ENCODE assay signal across 31 cellular contexts in genomic region chr12:8483081-8483479, GRCh38. TPM values are rescaled to one million over a fixed set of nuclear protein-coding genes. Genes with fewer than 3 reads are reported as not detected.
DNase-seq lines count a peak whose midpoint lies in the region; ATAC-seq and TF ChIP-seq lines count a peak whose summit lies in the region.
"Had no signal": no experiment of that assay in that cellular context is flagged by ENCODE, and none has a peak within 500 bp of the region (broad histone marks: within the 10 kb centered on the region; RNA-seq: fewer than 3 reads in every experiment).

No MANE protein-coding gene starts in this region.

- ATAC-seq in activated CD4-positive, alpha-beta T cell treated with anti-CD3 and anti-CD28 coated beads for 36 hours = peak; percentile 85
- ATAC-seq in natural killer cell treated with Interleukin-12 subunit alpha and Interleukin-12 subunit beta and Interleukin-15 and Interleukin-18, amount 100 ng/mL, for 72 hours = peak; percentile 64 to 71
- ATAC-seq in natural killer cell (no peak), esophagus mucosa (peak; percentile 26), GM18520 (IDR thresholded peaks at IDR 0.05; ENCODE audit: unreplicated experiment) (no peak)
- ATAC-seq: body of pancreas, heart left ventricle, left lung, Panc1 had no signal

- peak; percentile 26 for DNase-seq in activated CD4-positive, alpha-beta T cell treated with anti-CD3 and anti-CD28 coated beads for 36 hours
- no peak for DNase-seq in activated CD4-positive, alpha-beta T cell treated with anti-CD3 and anti-CD28 coated beads, Interleukin-2, amount 10 ng/mL, durations not matched to agents 24 days and 14 days
- DNase-seq in natural killer cell treated with Interleukin-12 subunit alpha and Interleukin-12 subunit beta and Interleukin-15 and Interleukin-18, amount 100 ng/mL, for 72 hours (ENCODE audit: low spot score) = no peak
- DNase-seq in natural killer cell (no peak), GM10248 (ENCODE audit: extremely low spot score) (no peak), amygdala (lab: John Stamatoyannopoulos, UW) (no peak)
- DNase-seq: 8988T; activated CD8-positive, alpha-beta memory T cell treated with anti-CD3 and anti-CD28 coated beads, Interleukin-2, amount 50 U/mL, for 48 hours; body of pancreas; C1 segment of cervical spinal cord; Calu3; dermis blood vessel endothelial cell; esophagus squamous epithelium; foreskin melanocyte; islet precursor cell; left lung; NCI-H1048; NCI-H1694; NCI-H446 treated with DMSO at 0.1 percent for 48 hours; NCI-H774; SHP77 treated with DMSO at 0.1 percent for 48 hours; tibial artery had no signal

- H3K9me3 Mint-ChIP-seq in activated CD4-positive, alpha-beta T cell treated with anti-CD3 and anti-CD28 coated beads for 36 hours (ENCODE audit: low read depth) = no peaks in the 10 kb centered on the region
- H3K9me3 Mint-ChIP-seq in activated CD4-positive, alpha-beta T cell treated with anti-CD3 and anti-CD28 coated beads, Interleukin-2, amount 10 ng/mL, durations not matched to agents 24 days and 14 days = peaks cover 7% of the 10 kb centered on the region
- H3K9me3 Mint-ChIP-seq in natural killer cell treated with Interleukin-12 subunit alpha and Interleukin-12 subunit beta and Interleukin-15 and Interleukin-18, amount 100 ng/mL, for 72 hours = no peaks in the 10 kb centered on the region
- no peaks in the 10 kb centered on the region for H3K9me3 Mint-ChIP-seq in natural killer cell
- H3K9me3 Mint-ChIP-seq: activated T-helper 2 cell treated with anti-CD3 and anti-CD28 coated beads, Interferon-gamma antibody, Interleukin-2, Interleukin-4, amounts not matched to agents 10 μg/mL and 5 μg/mL and 100 μg/mL, durations not matched to agents 14 hours and 24 hours and 36 hours had no signal

- no peak overlapping the region for H3K4me3 Mint-ChIP-seq in activated CD4-positive, alpha-beta T cell treated with anti-CD3 and anti-CD28 coated beads for 36 hours
- H3K4me3 Mint-ChIP-seq in activated CD4-positive, alpha-beta T cell treated with anti-CD3 and anti-CD28 coated beads, Interleukin-2, amount 10 ng/mL, durations not matched to agents 24 days and 14 days = no peak overlapping the region
- H3K4me3 Mint-ChIP-seq in natural killer cell treated with Interleukin-12 subunit alpha and Interleukin-12 subunit beta and Interleukin-15 and Interleukin-18, amount 100 ng/mL, for 72 hours = no peak overlapping the region
- no peak overlapping the region for H3K4me3 Mint-ChIP-seq in natural killer cell
- H3K4me3 Mint-ChIP-seq: memory B cell; stimulated activated naive CD8-positive, alpha-beta T cell treated with anti-CD3 and anti-CD28 coated beads, Interleukin-15, Interleukin-2, amounts not matched to agents 100 ng/mL and 50 ng/mL, for 24 hours had no signal

- POLR2A ChIA-PET in activated CD4-positive, alpha-beta T cell treated with anti-CD3 and anti-CD28 coated beads for 36 hours (lab: Charles Lee) = no interaction called here
- POLR2A ChIA-PET in GM10248 (lab: Yijun Ruan, JAX) = no interaction called here

- peaks cover 7% of the 10 kb centered on the region for H3K27me3 Mint-ChIP-seq in activated CD4-positive, alpha-beta T cell treated with anti-CD3 and anti-CD28 coated beads for 36 hours
- H3K27me3 Mint-ChIP-seq in activated CD4-positive, alpha-beta T cell treated with anti-CD3 and anti-CD28 coated beads, Interleukin-2, amount 10 ng/mL, durations not matched to agents 24 days and 14 days = peaks cover 20% of the 10 kb centered on the region
- peaks cover 24 to 42% of the 10 kb centered on the region in 2 donors for H3K27me3 Mint-ChIP-seq in natural killer cell treated with Interleukin-12 subunit alpha and Interleukin-12 subunit beta and Interleukin-15 and Interleukin-18, amount 100 ng/mL, for 72 hours
- H3K27me3 Mint-ChIP-seq in natural killer cell (ENCODE audit: low read depth in 2 of 2) = peaks cover 22 to 49% of the 10 kb centered on the region in 2 donors

- no peaks in the 10 kb centered on the region for H3K36me3 Mint-ChIP-seq in activated CD4-positive, alpha-beta T cell treated with anti-CD3 and anti-CD28 coated beads for 36 hours (ENCODE audit: low read depth)
- no peaks in the 10 kb centered on the region for H3K36me3 Mint-ChIP-seq in activated CD4-positive, alpha-beta T cell treated with anti-CD3 and anti-CD28 coated beads, Interleukin-2, amount 10 ng/mL, durations not matched to agents 24 days and 14 days (ENCODE audit: low read depth)
- H3K36me3 Mint-ChIP-seq in natural killer cell treated with Interleukin-12 subunit alpha and Interleukin-12 subunit beta and Interleukin-15 and Interleukin-18, amount 100 ng/mL, for 72 hours = no peaks in the 10 kb centered on the region
- H3K36me3 Mint-ChIP-seq in natural killer cell = no peaks in the 10 kb centered on the region

- TF ChIP-seq CTCF in natural killer cell (IDR thresholded peaks at IDR 0.05) (no peak), GM10248 (IDR thresholded peaks at IDR 0.05; ENCODE audit: control extremely low read depth, extremely low read depth, low read depth, missing control alignments) (no peak)

- no peak overlapping the region for H3K27ac Mint-ChIP-seq in activated CD4-positive, alpha-beta T cell treated with anti-CD3 and anti-CD28 coated beads for 36 hours
- no peak overlapping the region for H3K27ac Mint-ChIP-seq in activated CD4-positive, alpha-beta T cell treated with anti-CD3 and anti-CD28 coated beads, Interleukin-2, amount 10 ng/mL, durations not matched to agents 24 days and 14 days
- H3K27ac Mint-ChIP-seq in natural killer cell treated with Interleukin-12 subunit alpha and Interleukin-12 subunit beta and Interleukin-15 and Interleukin-18, amount 100 ng/mL, for 72 hours = no peak overlapping the region
- no peak overlapping the region for H3K27ac Mint-ChIP-seq in natural killer cell
- H3K27ac Mint-ChIP-seq: activated T-helper 2 cell treated with anti-CD3 and anti-CD28 coated beads, Interferon-gamma antibody, Interleukin-2, Interleukin-4, amounts not matched to agents 10 μg/mL and 5 μg/mL and 100 μg/mL, durations not matched to agents 14 hours and 24 hours and 36 hours; memory B cell; stimulated activated naive CD8-positive, alpha-beta T cell treated with anti-CD3 and anti-CD28 coated beads, Interleukin-15, Interleukin-2, amounts not matched to agents 100 ng/mL and 50 ng/mL, for 24 hours had no signal

- H3K4me1 Mint-ChIP-seq in activated CD4-positive, alpha-beta T cell treated with anti-CD3 and anti-CD28 coated beads for 36 hours = peaks cover 8% of the 10 kb centered on the region
- no peaks in the 10 kb centered on the region for H3K4me1 Mint-ChIP-seq in activated CD4-positive, alpha-beta T cell treated with anti-CD3 and anti-CD28 coated beads, Interleukin-2, amount 10 ng/mL, durations not matched to agents 24 days and 14 days
- H3K4me1 Mint-ChIP-seq in natural killer cell treated with Interleukin-12 subunit alpha and Interleukin-12 subunit beta and Interleukin-15 and Interleukin-18, amount 100 ng/mL, for 72 hours (ENCODE audit: low read depth in 2 of 2) = peaks cover 0 to 6% of the 10 kb centered on the region in 2 donors
- H3K4me1 Mint-ChIP-seq in natural killer cell = peaks cover 0 to 6% of the 10 kb centered on the region in 2 donors
- H3K4me1 Mint-ChIP-seq: memory B cell had no signal

- CTCF ChIA-PET in activated CD4-positive, alpha-beta T cell treated with anti-CD3 and anti-CD28 coated beads for 36 hours (lab: Charles Lee) = interaction anchor here (0.7 kb wide), 1 partner anchor 98 kb away, joined by 3 read pairs; no protein-coding TSS in a partner anchor
- CTCF ChIA-PET in GM10248 (lab: Yijun Ruan, JAX) = interaction anchor here (1.4 kb wide), 1 partner anchor 61 kb away, joined by 5 read pairs; no protein-coding TSS in a partner anchor

- intact Hi-C loops in activated CD4-positive, alpha-beta T cell treated with anti-CD3 and anti-CD28 coated beads for 36 hours (cut with DNase I, micrococcal nuclease) = no loop called here
- intact Hi-C loops in activated CD4-positive, alpha-beta T cell treated with anti-CD3 and anti-CD28 coated beads, Interleukin-2, amount 10 ng/mL, durations not matched to agents 24 days and 14 days (cut with micrococcal nuclease) = no loop called here
- intact Hi-C loops in natural killer cell (cut with micrococcal nuclease) = no loop called here

RNA-seq across cellular contexts. Expression of gene CLEC6A, which starts 27.3 kb away (rescaled TPM):
- total RNA-seq in activated CD4-positive, alpha-beta T cell treated with anti-CD3 and anti-CD28 coated beads for 36 hours = not detected
- total RNA-seq in activated CD4-positive, alpha-beta T cell treated with anti-CD3 and anti-CD28 coated beads, Interleukin-2, amount 10 ng/mL, durations not matched to agents 24 days and 14 days = not detected in 2 replicates
- not detected for total RNA-seq in natural killer cell treated with Interleukin-12 subunit alpha and Interleukin-12 subunit beta and Interleukin-15 and Interleukin-18, amount 100 ng/mL, for 72 hours
- not detected for total RNA-seq in natural killer cell
- not detected for total RNA-seq in esophagus mucosa
- total RNA-seq: activated T-helper 2 cell treated with anti-CD3 and anti-CD28 coated beads, Interferon-gamma antibody, Interleukin-2, Interleukin-4, amounts not matched to agents 10 μg/mL and 5 μg/mL and 100 μg/mL, durations not matched to agents 14 hours and 24 hours and 36 hours; body of pancreas; Calu3; Daoy; dermis blood vessel endothelial cell; esophagus squamous epithelium; H4; heart left ventricle had no signal

RNA-seq across cellular contexts. Expression of gene CLEC4D, which starts 30.2 kb away (rescaled TPM):
- total RNA-seq in activated CD4-positive, alpha-beta T cell treated with anti-CD3 and anti-CD28 coated beads for 36 hours = not detected
- total RNA-seq in activated CD4-positive, alpha-beta T cell treated with anti-CD3 and anti-CD28 coated beads, Interleukin-2, amount 10 ng/mL, durations not matched to agents 24 days and 14 days = not detected in 2 replicates
- not detected for total RNA-seq in natural killer cell treated with Interleukin-12 subunit alpha and Interleukin-12 subunit beta and Interleukin-15 and Interleukin-18, amount 100 ng/mL, for 72 hours
- total RNA-seq in natural killer cell (1 to 10 TPM in 1 of 3 donors, under 1 TPM in 1, not detected in 1; 0.50 to 1.7 TPM), esophagus mucosa (0.24 TPM)
- total RNA-seq: activated T-helper 2 cell treated with anti-CD3 and anti-CD28 coated beads, Interferon-gamma antibody, Interleukin-2, Interleukin-4, amounts not matched to agents 10 μg/mL and 5 μg/mL and 100 μg/mL, durations not matched to agents 14 hours and 24 hours and 36 hours; body of pancreas; Calu3; Daoy; dermis blood vessel endothelial cell; H4 had no signal

RNA-seq across cellular contexts. Expression of gene CLEC4E, which starts 57.6 kb away (rescaled TPM):
- total RNA-seq in activated CD4-positive, alpha-beta T cell treated with anti-CD3 and anti-CD28 coated beads for 36 hours = not detected
- not detected in 2 replicates for total RNA-seq in activated CD4-positive, alpha-beta T cell treated with anti-CD3 and anti-CD28 coated beads, Interleukin-2, amount 10 ng/mL, durations not matched to agents 24 days and 14 days
- total RNA-seq in natural killer cell treated with Interleukin-12 subunit alpha and Interleukin-12 subunit beta and Interleukin-15 and Interleukin-18, amount 100 ng/mL, for 72 hours = not detected
- total RNA-seq in natural killer cell (1 to 10 TPM in 2 of 3 donors, not detected in 1; 3.3 to 9.1 TPM), esophagus mucosa (not detected)
- total RNA-seq: activated T-helper 2 cell treated with anti-CD3 and anti-CD28 coated beads, Interferon-gamma antibody, Interleukin-2, Interleukin-4, amounts not matched to agents 10 μg/mL and 5 μg/mL and 100 μg/mL, durations not matched to agents 14 hours and 24 hours and 36 hours; Calu3; Daoy; dermis blood vessel endothelial cell; H4 had no signal

Comparison
In these comparisons a context has a peak if more than half of its experiments do, and no peak if none do; other contexts are left out.
1. ATAC-seq: peak in activated CD4-positive, alpha-beta T cell treated with anti-CD3 and anti-CD28 coated beads for 36 hours (single experiment), natural killer cell treated with Interleukin-12 subunit alpha and Interleukin-12 subunit beta and Interleukin-15 and Interleukin-18, amount 100 ng/mL, for 72 hours (2 of 2) and esophagus mucosa (single experiment); none in natural killer cell (0 of 3) and GM18520 (single experiment).